ENCODE assay signal across 1 cellular context in the genomic region with DNA sequence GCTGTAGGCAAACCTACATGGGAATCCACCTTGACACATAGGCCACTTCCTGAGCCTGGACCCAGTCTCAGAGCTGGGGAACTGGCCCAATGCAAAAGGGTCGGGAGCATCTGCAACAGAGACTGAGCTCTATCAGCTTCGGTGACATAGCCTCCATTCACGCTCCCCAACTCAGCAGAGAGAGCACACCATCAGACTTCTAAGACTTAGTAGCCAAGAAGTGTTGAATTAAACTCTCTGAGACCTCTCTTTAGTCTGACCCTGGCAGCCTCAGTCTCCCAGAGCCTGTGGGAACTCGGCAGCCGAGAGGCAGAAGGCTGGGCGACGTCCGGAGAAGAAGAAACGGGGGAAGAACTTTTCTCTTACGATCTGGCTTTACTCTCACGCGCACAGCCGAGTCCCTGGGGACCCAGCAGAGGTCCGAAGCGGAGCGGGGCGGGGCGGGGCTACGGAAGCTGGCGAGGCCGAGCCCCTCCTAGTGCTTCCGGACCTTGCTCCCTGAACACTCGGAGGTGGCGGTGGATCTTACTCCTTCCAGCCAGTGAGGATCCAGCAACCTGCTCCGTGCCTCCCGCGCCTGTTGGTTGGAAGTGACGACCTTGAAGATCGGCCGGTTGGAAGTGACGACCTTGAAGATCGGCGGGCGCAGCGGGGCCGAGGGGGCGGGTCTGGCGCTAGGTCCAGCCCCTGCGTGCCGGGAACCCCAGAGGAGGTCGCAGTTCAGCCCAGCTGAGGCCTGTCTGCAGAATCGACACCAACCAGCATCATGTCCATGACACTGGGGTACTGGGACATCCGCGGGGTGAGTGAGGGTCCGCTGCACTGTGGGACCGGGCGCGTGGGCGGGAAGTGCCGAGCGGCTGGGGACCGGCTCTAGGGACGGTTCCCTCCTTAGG.
A peak's percentile ranks its signal among the peaks of the same experiment; 100 is the strongest.
TF ChIP-seq lines count a peak whose summit lies in the region.

A gene (plus strand): TSS at position 476 of the 896 bp plus-strand sequence. CDS start 291 bp downstream, at position 767.

TF ChIP-seq in K562, 482 proteins besides CTCF, POLR2A, EP300 and RAD21 (continued from another document and continues in another):
- no peak for TF ChIP-seq ARID2 (IDR thresholded peaks at IDR 0.05)
- TF ChIP-seq, protein P1, sequence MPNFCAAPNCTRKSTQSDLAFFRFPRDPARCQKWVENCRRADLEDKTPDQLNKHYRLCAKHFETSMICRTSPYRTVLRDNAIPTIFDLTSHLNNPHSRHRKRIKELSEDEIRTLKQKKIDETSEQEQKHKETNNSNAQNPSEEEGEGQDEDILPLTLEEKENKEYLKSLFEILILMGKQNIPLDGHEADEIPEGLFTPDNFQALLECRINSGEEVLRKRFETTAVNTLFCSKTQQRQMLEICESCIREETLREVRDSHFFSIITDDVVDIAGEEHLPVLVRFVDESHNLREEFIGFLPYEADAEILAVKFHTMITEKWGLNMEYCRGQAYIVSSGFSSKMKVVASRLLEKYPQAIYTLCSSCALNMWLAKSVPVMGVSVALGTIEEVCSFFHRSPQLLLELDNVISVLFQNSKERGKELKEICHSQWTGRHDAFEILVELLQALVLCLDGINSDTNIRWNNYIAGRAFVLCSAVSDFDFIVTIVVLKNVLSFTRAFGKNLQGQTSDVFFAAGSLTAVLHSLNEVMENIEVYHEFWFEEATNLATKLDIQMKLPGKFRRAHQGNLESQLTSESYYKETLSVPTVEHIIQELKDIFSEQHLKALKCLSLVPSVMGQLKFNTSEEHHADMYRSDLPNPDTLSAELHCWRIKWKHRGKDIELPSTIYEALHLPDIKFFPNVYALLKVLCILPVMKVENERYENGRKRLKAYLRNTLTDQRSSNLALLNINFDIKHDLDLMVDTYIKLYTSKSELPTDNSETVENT (CRISPR knock-in tag; IDR thresholded peaks at IDR 0.05), result no peak
- TF ChIP-seq, protein P2, sequence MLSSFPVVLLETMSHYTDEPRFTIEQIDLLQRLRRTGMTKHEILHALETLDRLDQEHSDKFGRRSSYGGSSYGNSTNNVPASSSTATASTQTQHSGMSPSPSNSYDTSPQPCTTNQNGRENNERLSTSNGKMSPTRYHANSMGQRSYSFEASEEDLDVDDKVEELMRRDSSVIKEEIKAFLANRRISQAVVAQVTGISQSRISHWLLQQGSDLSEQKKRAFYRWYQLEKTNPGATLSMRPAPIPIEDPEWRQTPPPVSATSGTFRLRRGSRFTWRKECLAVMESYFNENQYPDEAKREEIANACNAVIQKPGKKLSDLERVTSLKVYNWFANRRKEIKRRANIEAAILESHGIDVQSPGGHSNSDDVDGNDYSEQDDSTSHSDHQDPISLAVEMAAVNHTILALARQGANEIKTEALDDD (IDR thresholded peaks at IDR 0.05), result no peak
- TF ChIP-seq ZNF3 (CRISPR knock-in tag; IDR thresholded peaks at IDR 0.05), result no peak
- TF ChIP-seq RNF2 (IDR thresholded peaks at IDR 0.05), result no peak
- TF ChIP-seq, protein P3, sequence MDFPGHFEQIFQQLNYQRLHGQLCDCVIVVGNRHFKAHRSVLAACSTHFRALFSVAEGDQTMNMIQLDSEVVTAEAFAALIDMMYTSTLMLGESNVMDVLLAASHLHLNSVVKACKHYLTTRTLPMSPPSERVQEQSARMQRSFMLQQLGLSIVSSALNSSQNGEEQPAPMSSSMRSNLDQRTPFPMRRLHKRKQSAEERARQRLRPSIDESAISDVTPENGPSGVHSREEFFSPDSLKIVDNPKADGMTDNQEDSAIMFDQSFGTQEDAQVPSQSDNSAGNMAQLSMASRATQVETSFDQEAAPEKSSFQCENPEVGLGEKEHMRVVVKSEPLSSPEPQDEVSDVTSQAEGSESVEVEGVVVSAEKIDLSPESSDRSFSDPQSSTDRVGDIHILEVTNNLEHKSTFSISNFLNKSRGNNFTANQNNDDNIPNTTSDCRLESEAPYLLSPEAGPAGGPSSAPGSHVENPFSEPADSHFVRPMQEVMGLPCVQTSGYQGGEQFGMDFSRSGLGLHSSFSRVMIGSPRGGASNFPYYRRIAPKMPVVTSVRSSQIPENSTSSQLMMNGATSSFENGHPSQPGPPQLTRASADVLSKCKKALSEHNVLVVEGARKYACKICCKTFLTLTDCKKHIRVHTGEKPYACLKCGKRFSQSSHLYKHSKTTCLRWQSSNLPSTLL (IDR thresholded peaks at IDR 0.05), result no peak
- no peak for TF ChIP-seq ADNP (tag; IDR thresholded peaks at IDR 0.05)
- TF ChIP-seq CAMTA2 (CRISPR knock-in tag; conservative IDR thresholded peaks at IDR 0.05), result no peak
- TF ChIP-seq SLC30A9 (CRISPR knock-in tag; IDR thresholded peaks at IDR 0.05), result no peak
- TF ChIP-seq ARID1B (IDR thresholded peaks at IDR 0.05), result peak; percentile 60; the same call in 1 of the 2 replicates
- TF ChIP-seq ZNF408 (CRISPR knock-in tag; IDR thresholded peaks at IDR 0.05; ENCODE audit: low read depth), result no peak
- no peak for TF ChIP-seq BDP1 (IDR thresholded peaks at IDR 0.05; ENCODE audit: insufficient read depth, insufficient read length)
- TF ChIP-seq, protein P4, sequence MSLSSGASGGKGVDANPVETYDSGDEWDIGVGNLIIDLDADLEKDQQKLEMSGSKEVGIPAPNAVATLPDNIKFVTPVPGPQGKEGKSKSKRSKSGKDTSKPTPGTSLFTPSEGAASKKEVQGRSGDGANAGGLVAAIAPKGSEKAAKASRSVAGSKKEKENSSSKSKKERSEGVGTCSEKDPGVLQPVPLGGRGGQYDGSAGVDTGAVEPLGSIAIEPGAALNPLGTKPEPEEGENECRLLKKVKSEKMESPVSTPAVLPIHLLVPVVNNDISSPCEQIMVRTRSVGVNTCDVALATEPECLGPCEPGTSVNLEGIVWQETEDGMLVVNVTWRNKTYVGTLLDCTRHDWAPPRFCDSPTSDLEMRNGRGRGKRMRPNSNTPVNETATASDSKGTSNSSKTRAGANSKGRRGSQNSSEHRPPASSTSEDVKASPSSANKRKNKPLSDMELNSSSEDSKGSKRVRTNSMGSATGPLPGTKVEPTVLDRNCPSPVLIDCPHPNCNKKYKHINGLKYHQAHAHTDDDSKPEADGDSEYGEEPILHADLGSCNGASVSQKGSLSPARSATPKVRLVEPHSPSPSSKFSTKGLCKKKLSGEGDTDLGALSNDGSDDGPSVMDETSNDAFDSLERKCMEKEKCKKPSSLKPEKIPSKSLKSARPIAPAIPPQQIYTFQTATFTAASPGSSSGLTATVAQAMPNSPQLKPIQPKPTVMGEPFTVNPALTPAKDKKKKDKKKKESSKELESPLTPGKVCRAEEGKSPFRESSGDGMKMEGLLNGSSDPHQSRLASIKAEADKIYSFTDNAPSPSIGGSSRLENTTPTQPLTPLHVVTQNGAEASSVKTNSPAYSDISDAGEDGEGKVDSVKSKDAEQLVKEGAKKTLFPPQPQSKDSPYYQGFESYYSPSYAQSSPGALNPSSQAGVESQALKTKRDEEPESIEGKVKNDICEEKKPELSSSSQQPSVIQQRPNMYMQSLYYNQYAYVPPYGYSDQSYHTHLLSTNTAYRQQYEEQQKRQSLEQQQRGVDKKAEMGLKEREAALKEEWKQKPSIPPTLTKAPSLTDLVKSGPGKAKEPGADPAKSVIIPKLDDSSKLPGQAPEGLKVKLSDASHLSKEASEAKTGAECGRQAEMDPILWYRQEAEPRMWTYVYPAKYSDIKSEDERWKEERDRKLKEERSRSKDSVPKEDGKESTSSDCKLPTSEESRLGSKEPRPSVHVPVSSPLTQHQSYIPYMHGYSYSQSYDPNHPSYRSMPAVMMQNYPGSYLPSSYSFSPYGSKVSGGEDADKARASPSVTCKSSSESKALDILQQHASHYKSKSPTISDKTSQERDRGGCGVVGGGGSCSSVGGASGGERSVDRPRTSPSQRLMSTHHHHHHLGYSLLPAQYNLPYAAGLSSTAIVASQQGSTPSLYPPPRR (CRISPR knock-in tag; IDR thresholded peaks at IDR 0.05; ENCODE audit: borderline replicate concordance), result no peak
- peak; percentile 98 for TF ChIP-seq MTA3 (IDR thresholded peaks at IDR 0.05; ENCODE audit: borderline replicate concordance)
- TF ChIP-seq, protein P5, sequence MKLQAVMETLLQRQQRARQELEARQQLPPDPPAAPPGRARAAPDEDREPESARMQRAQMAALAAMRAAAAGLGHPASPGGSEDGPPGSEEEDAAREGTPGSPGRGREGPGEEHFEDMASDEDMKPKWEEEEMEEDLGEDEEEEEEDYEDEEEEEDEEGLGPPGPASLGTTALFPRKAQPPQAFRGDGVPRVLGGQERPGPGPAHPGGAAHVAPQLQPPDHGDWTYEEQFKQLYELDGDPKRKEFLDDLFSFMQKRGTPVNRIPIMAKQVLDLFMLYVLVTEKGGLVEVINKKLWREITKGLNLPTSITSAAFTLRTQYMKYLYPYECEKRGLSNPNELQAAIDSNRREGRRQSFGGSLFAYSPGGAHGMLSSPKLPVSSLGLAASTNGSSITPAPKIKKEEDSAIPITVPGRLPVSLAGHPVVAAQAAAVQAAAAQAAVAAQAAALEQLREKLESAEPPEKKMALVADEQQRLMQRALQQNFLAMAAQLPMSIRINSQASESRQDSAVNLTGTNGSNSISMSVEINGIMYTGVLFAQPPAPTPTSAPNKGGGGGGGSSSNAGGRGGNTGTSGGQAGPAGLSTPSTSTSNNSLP (IDR thresholded peaks at IDR 0.05; ENCODE audit: borderline replicate concordance, low read depth, low read length), result no peak
- TF ChIP-seq YY1 (IDR thresholded peaks at IDR 0.05; ENCODE audit: borderline replicate concordance in 1 of 3, control insufficient read depth in 1 of 3, extremely low read depth in 1 of 3, insufficient read depth in 3 of 3, insufficient read length in 1 of 3, insufficient replicate concordance in 2 of 3, low read depth in 1 of 3, low read length in 2 of 3), result peak in 2 of 3 experiments; percentile 12 to 14
- TF ChIP-seq, protein P6, sequence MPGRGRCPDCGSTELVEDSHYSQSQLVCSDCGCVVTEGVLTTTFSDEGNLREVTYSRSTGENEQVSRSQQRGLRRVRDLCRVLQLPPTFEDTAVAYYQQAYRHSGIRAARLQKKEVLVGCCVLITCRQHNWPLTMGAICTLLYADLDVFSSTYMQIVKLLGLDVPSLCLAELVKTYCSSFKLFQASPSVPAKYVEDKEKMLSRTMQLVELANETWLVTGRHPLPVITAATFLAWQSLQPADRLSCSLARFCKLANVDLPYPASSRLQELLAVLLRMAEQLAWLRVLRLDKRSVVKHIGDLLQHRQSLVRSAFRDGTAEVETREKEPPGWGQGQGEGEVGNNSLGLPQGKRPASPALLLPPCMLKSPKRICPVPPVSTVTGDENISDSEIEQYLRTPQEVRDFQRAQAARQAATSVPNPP (IDR thresholded peaks at IDR 0.05; ENCODE audit: borderline replicate concordance, insufficient read depth, insufficient read length), result no peak
- no peak for TF ChIP-seq RHOXF2B (CRISPR knock-in tag; conservative IDR thresholded peaks at IDR 0.05)
- TF ChIP-seq ZNF431 (CRISPR knock-in tag; IDR thresholded peaks at IDR 0.05), result peak; percentile 76
- no peak for TF ChIP-seq ZNF311 (CRISPR knock-in tag; IDR thresholded peaks at IDR 0.05)
- TF ChIP-seq MTA1 (IDR thresholded peaks at IDR 0.05; ENCODE audit: borderline replicate concordance), result 0 out of 2 replicates have a peak, but pooled peaks have one; percentile 10
- TF ChIP-seq ZNF165 (CRISPR knock-in tag; IDR thresholded peaks at IDR 0.05; ENCODE audit: borderline replicate concordance), result no peak
- no peak for TF ChIP-seq ZNF282 (CRISPR knock-in tag; IDR thresholded peaks at IDR 0.05)
- TF ChIP-seq SMC3 (conservative IDR thresholded peaks at IDR 0.05; ENCODE audit: insufficient read depth, low read depth, low read length), result no peak
- TF ChIP-seq GABPB2 (CRISPR knock-in tag; conservative IDR thresholded peaks at IDR 0.05), result no peak; the same call in 1 of the 2 replicates
- no peak for TF ChIP-seq MEF2D (tag; conservative IDR thresholded peaks at IDR 0.05; ENCODE audit: low read depth)
- peak; percentile 93 for TF ChIP-seq RBBP5 (IDR thresholded peaks at IDR 0.05; ENCODE audit: borderline replicate concordance, insufficient read depth, low read length, poor library complexity, severe bottlenecking)
- no peak for TF ChIP-seq HIVEP1 (CRISPR knock-in tag; IDR thresholded peaks at IDR 0.05)
- TF ChIP-seq TGIF2 (CRISPR knock-in tag; IDR thresholded peaks at IDR 0.05), result no peak
- TF ChIP-seq MAFG (tag; conservative IDR thresholded peaks at IDR 0.05), result no peak
- no peak for TF ChIP-seq SRSF1 (IDR thresholded peaks at IDR 0.05; ENCODE audit: low read depth, low read length)
- TF ChIP-seq CHCHD3 (CRISPR knock-in tag; IDR thresholded peaks at IDR 0.05), result no peak
- no peak for TF ChIP-seq SRSF7 (optimal IDR thresholded peaks at IDR 0.05; ENCODE audit: low read depth, low read length)
- no peak for TF ChIP-seq NCOA4 (IDR thresholded peaks at IDR 0.05; ENCODE audit: partially characterized antibody)
- TF ChIP-seq ZNF23 (CRISPR knock-in tag; IDR thresholded peaks at IDR 0.05), result no peak
- TF ChIP-seq DACH1 (IDR thresholded peaks at IDR 0.05; ENCODE audit: partially characterized antibody), result no peak
- peak; percentile 93 for TF ChIP-seq ETV1 (tag; conservative IDR thresholded peaks at IDR 0.05; ENCODE audit: low read depth)
- TF ChIP-seq SMARCB1 (IDR thresholded peaks at IDR 0.05; ENCODE audit: insufficient read length, low read depth), result no peak
- TF ChIP-seq PML (IDR thresholded peaks at IDR 0.05; ENCODE audit: low read length), result peak; percentile 61; the same call in 1 of the 2 replicates
- TF ChIP-seq CCAR2 (IDR thresholded peaks at IDR 0.05; ENCODE audit: low read depth, low read length), result no peak
- TF ChIP-seq ZNF695 (CRISPR knock-in tag; IDR thresholded peaks at IDR 0.05), result no peak
- TF ChIP-seq ZNF436 (CRISPR knock-in tag; IDR thresholded peaks at IDR 0.05), result no peak
- TF ChIP-seq NFE2L1 (tag; IDR thresholded peaks at IDR 0.05; ENCODE audit: borderline replicate concordance, low read depth), result no peak
- no peak for TF ChIP-seq XRCC3 (IDR thresholded peaks at IDR 0.05)
- peak; percentile 30 to 52; a peak in 3 of 4 replicates for TF ChIP-seq SIN3A (IDR thresholded peaks at IDR 0.05; ENCODE audit: borderline replicate concordance in 2 of 2, control insufficient read depth in 1 of 2, low read depth in 2 of 2, low read length in 2 of 2)
- TF ChIP-seq, protein P7, sequence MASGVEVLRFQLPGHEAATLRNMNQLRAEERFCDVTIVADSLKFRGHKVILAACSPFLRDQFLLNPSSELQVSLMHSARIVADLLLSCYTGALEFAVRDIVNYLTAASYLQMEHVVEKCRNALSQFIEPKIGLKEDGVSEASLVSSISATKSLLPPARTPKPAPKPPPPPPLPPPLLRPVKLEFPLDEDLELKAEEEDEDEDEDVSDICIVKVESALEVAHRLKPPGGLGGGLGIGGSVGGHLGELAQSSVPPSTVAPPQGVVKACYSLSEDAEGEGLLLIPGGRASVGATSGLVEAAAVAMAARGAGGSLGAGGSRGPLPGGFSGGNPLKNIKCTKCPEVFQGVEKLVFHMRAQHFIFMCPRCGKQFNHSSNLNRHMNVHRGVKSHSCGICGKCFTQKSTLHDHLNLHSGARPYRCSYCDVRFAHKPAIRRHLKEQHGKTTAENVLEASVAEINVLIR (CRISPR knock-in tag; IDR thresholded peaks at IDR 0.05), result no peak
- peak; percentile 70 for TF ChIP-seq NR2C1 (IDR thresholded peaks at IDR 0.05)
- TF ChIP-seq NR2C1 (tag; IDR thresholded peaks at IDR 0.05), result peak; percentile 64
- TF ChIP-seq, protein P8, sequence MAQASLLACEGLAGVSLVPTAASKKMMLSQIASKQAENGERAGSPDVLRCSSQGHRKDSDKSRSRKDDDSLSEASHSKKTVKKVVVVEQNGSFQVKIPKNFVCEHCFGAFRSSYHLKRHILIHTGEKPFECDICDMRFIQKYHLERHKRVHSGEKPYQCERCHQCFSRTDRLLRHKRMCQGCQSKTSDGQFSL (CRISPR knock-in tag; IDR thresholded peaks at IDR 0.05), result no peak
- TF ChIP-seq, protein P8 (tag; IDR thresholded peaks at IDR 0.05), result no peak
- no peak for TF ChIP-seq HSF4 (CRISPR knock-in tag; IDR thresholded peaks at IDR 0.05; ENCODE audit: borderline replicate concordance)
